In genomic region chr10:46271795-46272499, GRCh38 we compare ENCODE assay signal across 15 cellular contexts. TPM values are rescaled to one million over a fixed set of nuclear protein-coding genes. Genes with fewer than 3 reads are reported as not detected.
DNase-seq lines count a peak whose midpoint lies in the region; ATAC-seq and TF ChIP-seq lines count a peak whose summit lies in the region.
"Not testable (repeated sequence)": the region's sequence is repeated elsewhere in the genome, so short reads cannot be mapped to it uniquely, and the experiment has no call there.
"Had no signal": no experiment of that assay in that cellular context is flagged by ENCODE, and none has a peak within 500 bp of the region (broad histone marks: within the 10 kb centered on the region; RNA-seq: fewer than 3 reads in every experiment).

No MANE protein-coding gene starts in this region.

- not testable (repeated sequence) for H3K36me3 Mint-ChIP-seq in CD4-positive, CD25-positive, alpha-beta regulatory T cell; activated CD4-positive, alpha-beta memory T cell treated with anti-CD3 and anti-CD28 coated beads, Interleukin-2, amount 10 ng/mL, durations not matched to agents 7 days and 5 days (ENCODE audit: low read depth); activated T-helper 17 cell treated with anti-CD3 and anti-CD28 coated beads, Interleukin-2, amount 50 U/mL, for 72 hours (ENCODE audit: low read depth); activated naive CD8-positive, alpha-beta T cell treated with anti-CD3 and anti-CD28 coated beads, Interleukin-2, amount 10 ng/mL, durations not matched to agents 7 days and 5 days

- ATAC-seq in CD4-positive, CD25-positive, alpha-beta regulatory T cell (ENCODE audit: low read depth in 2 of 2): peak; percentile 43 to 44
- ATAC-seq in activated T-helper 17 cell treated with anti-CD3 and anti-CD28 coated beads, Interleukin-2, amount 50 U/mL, for 72 hours (replicated peaks); activated naive CD8-positive, alpha-beta T cell treated with anti-CD3 and anti-CD28 coated beads, Interleukin-2, amount 10 ng/mL, durations not matched to agents 7 days and 5 days (ENCODE audit: low read depth): not testable (repeated sequence)
- peak; percentile 31 for ATAC-seq in left lobe of liver

- not testable (repeated sequence) for TF ChIP-seq POLR2A in Peyer's patch (IDR thresholded peaks at IDR 0.05); sigmoid colon (IDR thresholded peaks at IDR 0.05)

- not testable (repeated sequence) for TF ChIP-seq EP300 in sigmoid colon (IDR thresholded peaks at IDR 0.05)

- H3K36me3 ChIP-seq in CD4-positive, CD25-positive, alpha-beta regulatory T cell (ENCODE audit: control insufficient read depth, insufficient read depth, low read length); Peyer's patch; sigmoid colon: not testable (repeated sequence)

- POLR2A ChIA-PET in activated CD4-positive, alpha-beta memory T cell treated with anti-CD3 and anti-CD28 coated beads, Interleukin-2, amount 10 ng/mL, durations not matched to agents 7 days and 5 days (lab: Charles Lee): interaction anchor here (6.3 kb wide), 1 partner anchor 12 kb away, joined by 98 read pairs; no protein-coding TSS in a partner anchor
- POLR2A ChIA-PET in activated naive CD8-positive, alpha-beta T cell treated with anti-CD3 and anti-CD28 coated beads, Interleukin-2, amount 10 ng/mL, durations not matched to agents 7 days and 5 days (lab: Charles Lee): interaction anchor here (5.3 kb wide), 1 partner anchor 12 kb away, joined by 76 read pairs; no protein-coding TSS in a partner anchor

- H3K4me3 Mint-ChIP-seq in CD4-positive, CD25-positive, alpha-beta regulatory T cell: peak overlapping the region in 3 of 4 donors; percentile 73 to 84 (median 80)
- not testable (repeated sequence) for H3K4me3 Mint-ChIP-seq in activated CD4-positive, alpha-beta memory T cell treated with anti-CD3 and anti-CD28 coated beads, Interleukin-2, amount 10 ng/mL, durations not matched to agents 7 days and 5 days; activated T-helper 17 cell treated with anti-CD3 and anti-CD28 coated beads, Interleukin-2, amount 50 U/mL, for 72 hours
- peak overlapping the region; percentile 12 for H3K4me3 Mint-ChIP-seq in activated naive CD8-positive, alpha-beta T cell treated with anti-CD3 and anti-CD28 coated beads, Interleukin-2, amount 10 ng/mL, durations not matched to agents 7 days and 5 days

- peak in 2 of 3 donors; percentile 25 to 68 for DNase-seq in CD4-positive, CD25-positive, alpha-beta regulatory T cell
- DNase-seq in Peyer's patch (peak in 2 of 3 donors; percentile 48 to 49), left lobe of liver (ENCODE audit: low spot score) (peak; percentile 42), sigmoid colon (peak; percentile 42), ureter (ENCODE audit: low spot score) (peak; percentile 34)
- peak; percentile 13 for DNase-seq in activated CD4-positive, alpha-beta memory T cell treated with anti-CD3 and anti-CD28 coated beads, Interleukin-2, amount 10 ng/mL, durations not matched to agents 7 days and 5 days
- DNase-seq in activated naive CD8-positive, alpha-beta T cell treated with anti-CD3 and anti-CD28 coated beads, Interleukin-2, amount 10 ng/mL, durations not matched to agents 7 days and 5 days: peak; percentile 38

- H3K4me3 ChIP-seq in CD4-positive, CD25-positive, alpha-beta regulatory T cell (ENCODE audit: low read depth, low read length); Peyer's patch; sigmoid colon: not testable (repeated sequence)

- peaks cover 48% of the 10 kb centered on the region for H3K4me1 ChIP-seq in CD4-positive, CD25-positive, alpha-beta regulatory T cell (ENCODE audit: control insufficient read depth, insufficient read depth, low read length, poor library complexity, severe bottlenecking)
- peaks cover 0 to 17% (median 4%) of the 10 kb centered on the region in 4 donors for H3K4me1 ChIP-seq in Peyer's patch
- not testable (repeated sequence) for H3K4me1 ChIP-seq in sigmoid colon

- H3K27me3 ChIP-seq in CD4-positive, CD25-positive, alpha-beta regulatory T cell (ENCODE audit: control insufficient read depth, insufficient read depth, low read length); Peyer's patch; sigmoid colon: not testable (repeated sequence)

- not testable (repeated sequence) for H3K27me3 Mint-ChIP-seq in CD4-positive, CD25-positive, alpha-beta regulatory T cell; activated CD4-positive, alpha-beta memory T cell treated with anti-CD3 and anti-CD28 coated beads, Interleukin-2, amount 10 ng/mL, durations not matched to agents 7 days and 5 days; activated T-helper 17 cell treated with anti-CD3 and anti-CD28 coated beads, Interleukin-2, amount 50 U/mL, for 72 hours; activated naive CD8-positive, alpha-beta T cell treated with anti-CD3 and anti-CD28 coated beads, Interleukin-2, amount 10 ng/mL, durations not matched to agents 7 days and 5 days

- CTCF ChIA-PET in activated CD4-positive, alpha-beta memory T cell treated with anti-CD3 and anti-CD28 coated beads, Interleukin-2, amount 10 ng/mL, durations not matched to agents 7 days and 5 days (lab: Charles Lee): not testable (repeated sequence)

- TF ChIP-seq CTCF in Peyer's patch (IDR thresholded peaks at IDR 0.05); sigmoid colon (IDR thresholded peaks at IDR 0.05): not testable (repeated sequence)

- H3K9me3 ChIP-seq in CD4-positive, CD25-positive, alpha-beta regulatory T cell (ENCODE audit: control insufficient read depth in 2 of 2, low read length in 2 of 2); Peyer's patch; sigmoid colon: not testable (repeated sequence)

- intact Hi-C loops in sigmoid colon (cut with DNase I): not testable (repeated sequence)

- H3K9me3 Mint-ChIP-seq in CD4-positive, CD25-positive, alpha-beta regulatory T cell; activated CD4-positive, alpha-beta memory T cell treated with anti-CD3 and anti-CD28 coated beads, Interleukin-2, amount 10 ng/mL, durations not matched to agents 7 days and 5 days; activated T-helper 17 cell treated with anti-CD3 and anti-CD28 coated beads, Interleukin-2, amount 50 U/mL, for 72 hours; activated naive CD8-positive, alpha-beta T cell treated with anti-CD3 and anti-CD28 coated beads, Interleukin-2, amount 10 ng/mL, durations not matched to agents 7 days and 5 days: not testable (repeated sequence)

- H3K27ac Mint-ChIP-seq in CD4-positive, CD25-positive, alpha-beta regulatory T cell: peak overlapping the region; percentile 96 to 99 (median 99)
- H3K27ac Mint-ChIP-seq in activated CD4-positive, alpha-beta memory T cell treated with anti-CD3 and anti-CD28 coated beads, Interleukin-2, amount 10 ng/mL, durations not matched to agents 7 days and 5 days: peak overlapping the region; percentile 76
- H3K27ac Mint-ChIP-seq in activated T-helper 17 cell treated with anti-CD3 and anti-CD28 coated beads, Interleukin-2, amount 50 U/mL, for 72 hours: peak overlapping the region; percentile 88
- peak overlapping the region; percentile 89 for H3K27ac Mint-ChIP-seq in activated naive CD8-positive, alpha-beta T cell treated with anti-CD3 and anti-CD28 coated beads, Interleukin-2, amount 10 ng/mL, durations not matched to agents 7 days and 5 days

- WGBS in sigmoid colon, 2 donors: 46% methylated on average over 4 of the region's 4 CpGs

- H3K27ac ChIP-seq in CD4-positive, CD25-positive, alpha-beta regulatory T cell (ENCODE audit: insufficient read depth, low read length, poor library complexity, severe bottlenecking): peak overlapping the region; percentile 60
- H3K27ac ChIP-seq in Peyer's patch: peak overlapping the region in 1 of 4 donors; percentile 60
- H3K27ac ChIP-seq in sigmoid colon: not testable (repeated sequence)

- peaks cover 6 to 51% (median 32%) of the 10 kb centered on the region in 4 donors for H3K4me1 Mint-ChIP-seq in CD4-positive, CD25-positive, alpha-beta regulatory T cell
- peaks cover 31% of the 10 kb centered on the region for H3K4me1 Mint-ChIP-seq in activated CD4-positive, alpha-beta memory T cell treated with anti-CD3 and anti-CD28 coated beads, Interleukin-2, amount 10 ng/mL, durations not matched to agents 7 days and 5 days
- H3K4me1 Mint-ChIP-seq in activated T-helper 17 cell treated with anti-CD3 and anti-CD28 coated beads, Interleukin-2, amount 50 U/mL, for 72 hours: peaks cover 26% of the 10 kb centered on the region
- H3K4me1 Mint-ChIP-seq in activated naive CD8-positive, alpha-beta T cell treated with anti-CD3 and anti-CD28 coated beads, Interleukin-2, amount 10 ng/mL, durations not matched to agents 7 days and 5 days: peaks cover 27% of the 10 kb centered on the region

RNA-seq across cellular contexts. Expression of gene ANTXRL, which starts 14.8 kb away (rescaled TPM):
- total RNA-seq in CD4-positive, CD25-positive, alpha-beta regulatory T cell: not detected
- under 1 TPM in 1 of 4 donors, not detected in 3; 0.72 TPM for polyA plus RNA-seq in CD4-positive, CD25-positive, alpha-beta regulatory T cell
- total RNA-seq in Peyer's patch: not detected
- not detected for total RNA-seq in activated CD4-positive, alpha-beta memory T cell treated with anti-CD3 and anti-CD28 coated beads, Interleukin-2, amount 10 ng/mL, durations not matched to agents 7 days and 5 days
- total RNA-seq in activated T-helper 17 cell treated with anti-CD3 and anti-CD28 coated beads, Interleukin-2, amount 50 U/mL, for 72 hours: not detected
- total RNA-seq in activated naive CD8-positive, alpha-beta T cell treated with anti-CD3 and anti-CD28 coated beads, Interleukin-2, amount 10 ng/mL, durations not matched to agents 7 days and 5 days: not detected
- total RNA-seq in left lobe of liver: not detected
- total RNA-seq in sigmoid colon: not detected
- polyA plus RNA-seq in sigmoid colon: not detected
- total RNA-seq in ureter: not detected
- total RNA-seq: endodermal cell, esophagus mucosa, fibroblast of villous mesenchyme, GM23338, left lung, SK-MEL-5, upper lobe of right lung had no signal
- polyA plus RNA-seq: GM23338 had no signal
